Comparison of ENCODE assay signal across 11 cellular contexts in the genomic region with DNA sequence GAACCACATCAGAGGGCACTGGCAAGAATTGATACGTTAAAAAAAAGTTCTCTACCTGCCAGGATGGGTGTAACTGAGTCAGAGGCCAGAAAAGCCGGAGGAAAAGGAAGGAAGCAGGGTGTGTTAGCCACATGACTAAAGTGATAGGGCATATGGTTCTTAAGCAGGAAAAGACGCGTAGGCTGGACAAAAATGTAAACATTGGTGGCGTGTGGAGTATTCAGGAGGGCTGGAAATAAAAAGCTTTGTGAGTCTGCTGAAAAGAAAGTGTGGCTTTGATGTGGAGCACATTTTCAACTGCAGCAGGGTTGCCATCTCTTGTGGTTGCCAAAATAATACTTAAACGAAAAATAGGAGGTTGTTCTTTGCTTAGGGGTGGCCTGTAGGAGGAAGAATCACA.
A peak's percentile ranks its signal among the peaks of the same experiment; 100 is the strongest.
DNase-seq lines count a peak whose midpoint lies in the region; ATAC-seq and TF ChIP-seq lines count a peak whose summit lies in the region.
"Had no signal": no experiment of that assay in that cellular context is flagged by ENCODE, and none has a peak within 500 bp of the region (broad histone marks: within the 10 kb centered on the region; RNA-seq: fewer than 3 reads in every experiment).

No MANE protein-coding gene starts in this region.

- no peaks in the 10 kb centered on the region for H4K20me1 ChIP-seq in BLaER1
- no peaks in the 10 kb centered on the region for H4K20me1 ChIP-seq in PC-9 (ENCODE audit: insufficient read depth)

- no peak overlapping the region for H3K27ac ChIP-seq in BLaER1
- H3K27ac ChIP-seq in PC-9: no peak overlapping the region

- H3K27me3 ChIP-seq in BLaER1: no peaks in the 10 kb centered on the region
- H3K27me3 ChIP-seq in PC-9 (ENCODE audit: insufficient read depth, low read depth): no peaks in the 10 kb centered on the region

- BruUV-seq in PC-9 (replicated peaks; lab: Mats Ljungman, UMichigan): no TSS peak

- no peaks in the 10 kb centered on the region for H3F3A ChIP-seq in PC-9 (ENCODE audit: insufficient read depth, low read depth)

- CTCF ChIA-PET in PC-9 (lab: Charles Lee): no interaction called here

- no peak overlapping the region for H3K9ac ChIP-seq in BLaER1

- H3K9me3 Mint-ChIP-seq in activated T-helper 2 cell treated with anti-CD3 and anti-CD28 coated beads, Interferon-gamma antibody, Interleukin-2, Interleukin-4, amounts not matched to agents 10 μg/mL and 5 μg/mL and 100 μg/mL, durations not matched to agents 14 hours and 24 hours and 36 hours: no peaks in the 10 kb centered on the region
- no peaks in the 10 kb centered on the region for H3K9me3 Mint-ChIP-seq in immature natural killer cell

- intact Hi-C loops in activated T-helper 2 cell treated with anti-CD3 and anti-CD28 coated beads, Interferon-gamma antibody, Interleukin-2, Interleukin-4, amounts not matched to agents 10 μg/mL and 5 μg/mL and 100 μg/mL, durations not matched to agents 14 hours and 24 hours and 36 hours (cut with micrococcal nuclease): loop anchor here (2.0 to 5.0 kb wide), 5 partner anchors 33 to 402 kb away; no protein-coding TSS in a partner anchor
- intact Hi-C loops in PC-9 (cut with micrococcal nuclease; ENCODE audit: unreplicated experiment): no loop called here

- no peaks in the 10 kb centered on the region for H3K9me2 ChIP-seq in PC-9 (ENCODE audit: insufficient read depth)

- peak overlapping the region; percentile 77 for H3K27ac Mint-ChIP-seq in activated T-helper 2 cell treated with anti-CD3 and anti-CD28 coated beads, Interferon-gamma antibody, Interleukin-2, Interleukin-4, amounts not matched to agents 10 μg/mL and 5 μg/mL and 100 μg/mL, durations not matched to agents 14 hours and 24 hours and 36 hours
- peak overlapping the region in 5 of 6 donors; percentile 27 to 76 (median 60) for H3K27ac Mint-ChIP-seq in immature natural killer cell

- H3K4me3 ChIP-seq in BLaER1: no peak overlapping the region
- no peak overlapping the region for H3K4me3 ChIP-seq in PC-9

- H3K4me2 ChIP-seq in BLaER1 (peak overlapping the region; percentile 43), PC-9 (no peak overlapping the region)

- H3K9me3 ChIP-seq in BLaER1: peaks cover 3% of the 10 kb centered on the region; the same call in 1 of the 2 replicates
- H3K9me3 ChIP-seq in PC-9 (ENCODE audit: insufficient read depth, low read depth): no peaks in the 10 kb centered on the region

- DNase-seq in HPDE6-E6E7 (ENCODE audit: extremely low spot score): peak; percentile 36
- peak; percentile 47 for DNase-seq in activated T-helper 2 cell treated with anti-CD3 and anti-CD28 coated beads, Interferon-gamma antibody, Interleukin-2, Interleukin-4, amounts not matched to agents 10 μg/mL and 5 μg/mL and 100 μg/mL, durations not matched to agents 14 hours and 24 hours and 36 hours (ENCODE audit: low spot score)
- peak; percentile 5 to 11 (median 7) for DNase-seq in immature natural killer cell
- DNase-seq in PC-9: no peak
- DNase-seq: NCI-H1048, SIG-M5 had no signal

- H3K4me3 Mint-ChIP-seq in activated T-helper 2 cell treated with anti-CD3 and anti-CD28 coated beads, Interferon-gamma antibody, Interleukin-2, Interleukin-4, amounts not matched to agents 10 μg/mL and 5 μg/mL and 100 μg/mL, durations not matched to agents 14 hours and 24 hours and 36 hours (ENCODE audit: low read depth): no peak overlapping the region
- H3K4me3 Mint-ChIP-seq in immature natural killer cell: peak overlapping the region; percentile 12 to 52 (median 33)
- H3K4me3 Mint-ChIP-seq: neural crest cell had no signal

- H3K36me3 Mint-ChIP-seq in activated T-helper 2 cell treated with anti-CD3 and anti-CD28 coated beads, Interferon-gamma antibody, Interleukin-2, Interleukin-4, amounts not matched to agents 10 μg/mL and 5 μg/mL and 100 μg/mL, durations not matched to agents 14 hours and 24 hours and 36 hours (ENCODE audit: low read depth): no peaks in the 10 kb centered on the region
- H3K36me3 Mint-ChIP-seq in immature natural killer cell: no peaks in the 10 kb centered on the region

- H3K4me1 Mint-ChIP-seq in activated T-helper 2 cell treated with anti-CD3 and anti-CD28 coated beads, Interferon-gamma antibody, Interleukin-2, Interleukin-4, amounts not matched to agents 10 μg/mL and 5 μg/mL and 100 μg/mL, durations not matched to agents 14 hours and 24 hours and 36 hours (ENCODE audit: low read depth): peaks cover 32% of the 10 kb centered on the region
- H3K4me1 Mint-ChIP-seq in immature natural killer cell: peaks cover 15 to 18% of the 10 kb centered on the region in 2 donors

- TF ChIP-seq CTCF in PC-9 (conservative IDR thresholded peaks at IDR 0.05): no peak

- H3K79me2 ChIP-seq in PC-9 (ENCODE audit: low read depth): no peaks in the 10 kb centered on the region

- H3K27me3 Mint-ChIP-seq in activated T-helper 2 cell treated with anti-CD3 and anti-CD28 coated beads, Interferon-gamma antibody, Interleukin-2, Interleukin-4, amounts not matched to agents 10 μg/mL and 5 μg/mL and 100 μg/mL, durations not matched to agents 14 hours and 24 hours and 36 hours (ENCODE audit: low read depth): peaks cover 5% of the 10 kb centered on the region
- peaks cover 0 to 2% (median 0%) of the 10 kb centered on the region in 3 donors for H3K27me3 Mint-ChIP-seq in immature natural killer cell (ENCODE audit: low read depth in 3 of 3)

- POLR2A ChIA-PET in PC-9 (lab: Charles Lee; ENCODE audit: unreplicated experiment): no interaction called here

- H3K4me1 ChIP-seq in BLaER1 (peaks cover 11% of the 10 kb centered on the region), PC-9 (replicated peaks; ENCODE audit: insufficient read depth) (no peaks in the 10 kb centered on the region)

- H2AFZ ChIP-seq in PC-9: no peak overlapping the region

- H3K36me3 ChIP-seq in BLaER1 (no peaks in the 10 kb centered on the region), PC-9 (ENCODE audit: low read depth) (no peaks in the 10 kb centered on the region)

- ATAC-seq in GM21423 (IDR thresholded peaks at IDR 0.05; ENCODE audit: unreplicated experiment) (no peak), GM19328 (IDR thresholded peaks at IDR 0.05; ENCODE audit: unreplicated experiment) (no peak), GM21737 (IDR thresholded peaks at IDR 0.05; ENCODE audit: unreplicated experiment) (no peak)

Comparison
In these comparisons a context has a peak if more than half of its experiments do, and no peak if none do; other contexts are left out.
1. DNase-seq: peak in HPDE6-E6E7 (single experiment), activated T-helper 2 cell treated with anti-CD3 and anti-CD28 coated beads, Interferon-gamma antibody, Interleukin-2, Interleukin-4, amounts not matched to agents 10 μg/mL and 5 μg/mL and 100 μg/mL, durations not matched to agents 14 hours and 24 hours and 36 hours (single experiment) and immature natural killer cell (3 of 3); none in PC-9 (0 of 2).